ENCODE assay signal across 9 cellular contexts in genomic region chr3:114451051-114451451, GRCh38.
DNase-seq lines count a peak whose midpoint lies in the region; ATAC-seq and TF ChIP-seq lines count a peak whose summit lies in the region.
"Had no signal": no experiment of that assay in that cellular context is flagged by ENCODE, and none has a peak within 500 bp of the region (broad histone marks: within the 10 kb centered on the region; RNA-seq: fewer than 3 reads in every experiment).

No MANE protein-coding gene starts in this region.

- DNase-seq in NAMALWA (ENCODE audit: low spot score), result peak; percentile 82
- peak; percentile 49 for DNase-seq in fibroblast of the aortic adventitia (ENCODE audit: low read depth)
- DNase-seq in gastrocnemius medialis, result no peak
- DNase-seq in RWPE1 (ENCODE audit: low spot score), result no peak
- DNase-seq in stimulated activated CD4-positive, alpha-beta T cell treated with anti-CD3 and anti-CD28 coated beads, Interleukin-1b, Interleukin-23, amount 100 ng/mL, for 48 hours, result no peak
- DNase-seq in activated CD4-positive, CD25-positive, alpha-beta regulatory T cell (lab: John Stamatoyannopoulos, UW), result no peak
- DNase-seq in stimulated activated CD4-positive, alpha-beta T cell treated with anti-CD3 and anti-CD28 coated beads, Interleukin-4, amount 100 ng/mL, for 24 hours, result no peak
- DNase-seq: stimulated activated naive CD8-positive, alpha-beta T cell treated with anti-CD3 and anti-CD28 coated beads, Interleukin-15, amount 100 ng/mL, for 72 hours had no signal

- CTCF ChIA-PET in RWPE1 (lab: Yijun Ruan, JAX), result interaction anchor here (0.7 kb wide), 1 partner anchor 579 kb away, joined by 3 read pairs; no protein-coding TSS in a partner anchor

- no peaks in the 10 kb centered on the region for H3K9me3 ChIP-seq in gastrocnemius medialis

- POLR2A ChIA-PET in RWPE1 (lab: Yijun Ruan, JAX; ENCODE audit: low non-redundant PET), result no interaction called here

- in situ Hi-C loops in gastrocnemius medialis (cut with MboI; ENCODE audit: low sequenced_read_pairs in 4 of 4), result no loop called here

- ATAC-seq in GM18870 (IDR thresholded peaks at IDR 0.05; ENCODE audit: unreplicated experiment), result peak; percentile 35
- ATAC-seq in gastrocnemius medialis, result no peak
- ATAC-seq: stimulated activated naive CD8-positive, alpha-beta T cell treated with anti-CD3 and anti-CD28 coated beads, Interleukin-15, amount 100 ng/mL, for 72 hours had no signal

- no peaks in the 10 kb centered on the region for H3K36me3 ChIP-seq in gastrocnemius medialis

- no peak for TF ChIP-seq POLR2A in gastrocnemius medialis (IDR thresholded peaks at IDR 0.05)

- H3K4me3 ChIP-seq in fibroblast of the aortic adventitia (ENCODE audit: low read depth, low read length) (peak overlapping the region; percentile 29), gastrocnemius medialis (peak overlapping the region; percentile 36 to 59 (median 42))

- TF ChIP-seq CTCF in fibroblast of the aortic adventitia (IDR thresholded peaks at IDR 0.05; ENCODE audit: insufficient read depth, low read length), result no peak
- TF ChIP-seq CTCF in gastrocnemius medialis (IDR thresholded peaks at IDR 0.05 in 4 of 5, conservative IDR thresholded peaks at IDR 0.05 in 1 of 5), result no peak
- TF ChIP-seq CTCF in RWPE1 (conservative IDR thresholded peaks at IDR 0.05; ENCODE audit: low read depth), result no peak

- no peaks in the 10 kb centered on the region for H3K27me3 ChIP-seq in gastrocnemius medialis

- peak overlapping the region; percentile 81 to 85 (median 83) for H3K27ac ChIP-seq in gastrocnemius medialis
- H3K27ac ChIP-seq in RWPE1, result no peak overlapping the region

- peaks cover 83 to 93% of the 10 kb centered on the region in 2 donors for H3K4me1 ChIP-seq in gastrocnemius medialis

- intact Hi-C loops in gastrocnemius medialis (cut with DNase I; ENCODE audit: low total_unique reads), result loop anchor here (5.0 kb wide), 2 partner anchors 69 to 171 kb away; no protein-coding TSS in a partner anchor

Comparison
In these comparisons a context has a peak if more than half of its experiments do, and no peak if none do; other contexts are left out.
1. DNase-seq: peak in NAMALWA (single experiment) and fibroblast of the aortic adventitia (single experiment); none in gastrocnemius medialis (0 of 2), RWPE1 (single experiment), stimulated activated CD4-positive, alpha-beta T cell treated with anti-CD3 and anti-CD28 coated beads, Interleukin-1b, Interleukin-23, amount 100 ng/mL, for 48 hours (single experiment), activated CD4-positive, CD25-positive, alpha-beta regulatory T cell (0 of 4) and stimulated activated CD4-positive, alpha-beta T cell treated with anti-CD3 and anti-CD28 coated beads, Interleukin-4, amount 100 ng/mL, for 24 hours (single experiment).